8 cellular contexts compared by ENCODE assay signal in genomic region chr11:45339754-45340519, GRCh38. TPM values are rescaled to one million over a fixed set of nuclear protein-coding genes. Genes with fewer than 3 reads are reported as not detected.
DNase-seq lines count a peak whose midpoint lies in the region; ATAC-seq and TF ChIP-seq lines count a peak whose summit lies in the region.

No MANE protein-coding gene starts in this region.

- H3K4me3 ChIP-seq in BE2C (ENCODE audit: low read depth, low read length): no peak overlapping the region

- no peaks in the 10 kb centered on the region for H3K36me3 ChIP-seq in BE2C

- TF ChIP-seq CTCF in BE2C (IDR thresholded peaks at IDR 0.05; ENCODE audit: low read depth, low read length): peak; percentile 52

- no peaks in the 10 kb centered on the region for H3K27me3 ChIP-seq in BE2C

- peak; percentile 87 for DNase-seq in BE2C
- peak; percentile 91 to 92 for DNase-seq in NCI-H446 (lab: John Stamatoyannopoulos, UW)
- peak; percentile 95 for DNase-seq in activated CD4-positive, CD25-positive, alpha-beta regulatory T cell treated with anti-CD3 and anti-CD28 coated beads, Interleukin-2, amount 50 U/mL, for 72 hours
- DNase-seq in cerebellar cortex (ENCODE audit: low spot score): peak; percentile 87
- peak; percentile 82 for DNase-seq in kidney glomerular epithelial cell (lab: John Stamatoyannopoulos, UW)
- DNase-seq in stimulated activated CD4-positive, alpha-beta T cell treated with anti-CD3 and anti-CD28 coated beads, Interleukin-1b, Interleukin-23, amount 100 ng/mL, for 4 hours (ENCODE audit: low read depth in 2 of 2): peak; percentile 90 to 93

- no peaks in the 10 kb centered on the region for H3K4me1 ChIP-seq in BE2C

- no peaks in the 10 kb centered on the region for H3K9me3 ChIP-seq in BE2C

- ATAC-seq in GM19043 (IDR thresholded peaks at IDR 0.05; ENCODE audit: low read depth, unreplicated experiment): peak; percentile 96
- ATAC-seq in HG03342 (IDR thresholded peaks at IDR 0.05; ENCODE audit: unreplicated experiment): peak; percentile 95

RNA-seq across cellular contexts. Expression of gene SYT13, which starts 53.8 kb away (rescaled TPM):
- 0.52 TPM for polyA plus RNA-seq in BE2C (2012; ENCODE audit: insufficient read depth, insufficient read length, low read depth)
